Comparison of ENCODE assay signal across 8 cellular contexts in the genomic region with DNA sequence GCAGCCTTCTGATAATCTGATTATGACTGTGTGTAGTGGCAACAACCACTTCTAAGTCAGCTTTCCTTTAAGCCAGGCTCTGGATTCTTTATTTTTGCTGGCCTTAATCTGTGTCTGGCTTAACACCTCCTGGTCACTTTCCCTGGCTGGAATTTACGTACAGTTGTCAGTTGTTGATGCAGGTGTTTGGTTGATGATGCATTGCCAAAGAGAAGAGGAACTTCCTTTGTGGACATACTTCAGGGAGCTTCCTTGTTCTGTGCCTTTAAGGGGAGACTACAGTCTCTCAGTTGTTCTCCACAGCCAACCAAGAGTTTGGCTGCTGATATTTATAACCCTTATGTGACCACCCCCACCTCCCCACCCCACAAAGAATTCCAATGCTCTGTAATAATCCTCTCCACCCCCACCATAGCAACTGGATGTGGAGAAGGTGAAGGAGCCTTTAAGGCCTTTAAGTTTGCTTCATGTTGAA.
DNase-seq lines count a peak whose midpoint lies in the region; ATAC-seq lines count a peak whose summit lies in the region.

No MANE protein-coding gene starts in this region.

- H3K27ac ChIP-seq in CD8-positive, alpha-beta memory T cell (ENCODE audit: low read depth, low read length) = no peak overlapping the region
- H3K27ac ChIP-seq in muscle layer of duodenum (ENCODE audit: low read length) = peak overlapping the region; percentile 29

- no peaks in the 10 kb centered on the region for H3K9me3 ChIP-seq in CD8-positive, alpha-beta memory T cell (ENCODE audit: low read length)
- H3K9me3 ChIP-seq in muscle layer of duodenum (ENCODE audit: control insufficient read depth in 1 of 2, low read length in 2 of 2) = no peaks in the 10 kb centered on the region

- CTCF ChIA-PET in CD8-positive, alpha-beta memory T cell (lab: Charles Lee) = interaction anchor here (1.3 to 1.8 kb wide), 2 partner anchors 15 to 143 kb away, joined by 3 to 6 read pairs; no protein-coding TSS in a partner anchor

- H3K27ac Mint-ChIP-seq in CD8-positive, alpha-beta memory T cell = peak overlapping the region in 6 of 8 donors; percentile 21 to 76 (median 54)

- peaks cover 81 to 91% (median 90%) of the 10 kb centered on the region in 3 donors for H3K4me1 Mint-ChIP-seq in CD8-positive, alpha-beta memory T cell

- H3K36me3 Mint-ChIP-seq in CD8-positive, alpha-beta memory T cell = peaks cover 5 to 45% (median 10%) of the 10 kb centered on the region in 3 donors

- no peak overlapping the region for H3K4me3 Mint-ChIP-seq in CD8-positive, alpha-beta memory T cell

- DNase-seq in CD8-positive, alpha-beta memory T cell = no peak
- peak; percentile 73 for DNase-seq in NCI-H2196 treated with DMSO at 0.1 percent for 48 hours (lab: John Stamatoyannopoulos, UW; ENCODE audit: unreplicated experiment)
- peak; percentile 61 to 86 for DNase-seq in dermis microvascular lymphatic vessel endothelial cell (ENCODE audit: low read depth in 2 of 2)
- DNase-seq in GM19240 (ENCODE audit: insufficient read length, low spot score) = no peak

- H3K27me3 ChIP-seq in CD8-positive, alpha-beta memory T cell (ENCODE audit: insufficient read depth, low read length, poor library complexity, severe bottlenecking) = no peaks in the 10 kb centered on the region
- H3K27me3 ChIP-seq in muscle layer of duodenum (ENCODE audit: low read depth, low read length) = no peaks in the 10 kb centered on the region

- no peak for ATAC-seq in HG03520 (IDR thresholded peaks at IDR 0.05; ENCODE audit: unreplicated experiment)
- ATAC-seq in GM19455 (IDR thresholded peaks at IDR 0.05; ENCODE audit: unreplicated experiment) = no peak
- no peak for ATAC-seq in GM18498 (IDR thresholded peaks at IDR 0.05; ENCODE audit: unreplicated experiment)

- H3K4me1 ChIP-seq in CD8-positive, alpha-beta memory T cell (ENCODE audit: insufficient read depth, low read length) = peaks cover 40% of the 10 kb centered on the region
- H3K4me1 ChIP-seq in muscle layer of duodenum (ENCODE audit: control insufficient read depth in 1 of 2, insufficient read depth in 2 of 2, low read length in 2 of 2) = peaks cover 29 to 73% of the 10 kb centered on the region in 2 donors

- no peak overlapping the region for H3K4me3 ChIP-seq in CD8-positive, alpha-beta memory T cell (ENCODE audit: low read length)
- H3K4me3 ChIP-seq in muscle layer of duodenum (ENCODE audit: low read depth in 1 of 2, low read length in 2 of 2) = peak overlapping the region; percentile 3 to 11

- H3K36me3 ChIP-seq in CD8-positive, alpha-beta memory T cell (ENCODE audit: insufficient read depth, low read length) = no peaks in the 10 kb centered on the region
- H3K36me3 ChIP-seq in muscle layer of duodenum (ENCODE audit: control insufficient read depth in 1 of 2, insufficient read depth in 2 of 2, low read length in 2 of 2) = peaks cover 0 to under 1% of the 10 kb centered on the region in 2 donors

- POLR2A ChIA-PET in CD8-positive, alpha-beta memory T cell (lab: Charles Lee) = no interaction called here

- no peaks in the 10 kb centered on the region for H3K27me3 Mint-ChIP-seq in CD8-positive, alpha-beta memory T cell

- no peaks in the 10 kb centered on the region for H3K9me3 Mint-ChIP-seq in CD8-positive, alpha-beta memory T cell

Comparison
In these comparisons a context has a peak if more than half of its experiments do, and no peak if none do; other contexts are left out.
1. DNase-seq: peak in NCI-H2196 treated with DMSO at 0.1 percent for 48 hours (single experiment) and dermis microvascular lymphatic vessel endothelial cell (2 of 2); none in CD8-positive, alpha-beta memory T cell (0 of 5) and GM19240 (single experiment).